ENCODE assay signal across 22 cellular contexts in the genomic region with DNA sequence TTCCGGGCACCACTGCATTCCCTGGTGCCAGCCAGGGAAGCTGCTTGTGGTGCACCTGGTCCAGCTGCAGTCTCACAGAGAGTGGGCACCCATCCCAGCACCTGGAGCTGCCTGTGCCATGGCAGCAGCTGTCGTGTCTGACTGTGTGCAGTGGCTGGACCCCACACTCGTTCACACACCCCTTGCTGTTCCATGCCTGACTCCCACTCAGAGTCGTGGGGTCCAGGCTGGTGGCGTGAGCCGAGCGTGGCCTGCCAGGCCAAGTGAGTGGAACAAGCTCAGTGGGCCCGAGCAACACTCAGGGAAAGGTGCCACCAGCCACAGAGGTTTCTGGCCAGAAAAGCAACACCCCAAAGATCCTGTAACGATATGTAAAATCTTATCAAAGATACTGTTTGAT.
"Had no signal": no experiment of that assay in that cellular context is flagged by ENCODE, and none has a peak within 500 bp of the region (broad histone marks: within the 10 kb centered on the region; RNA-seq: fewer than 3 reads in every experiment).

No MANE protein-coding gene starts in this region.

- H3K27ac ChIP-seq: coronary artery, dorsolateral prefrontal cortex, esophagus muscularis mucosa, foreskin keratinocyte, gastroesophageal sphincter, heart left ventricle, hepatocyte, left lung, lower lobe of right lung had no signal

- H3K36me3 ChIP-seq: esophagus muscularis mucosa, gastroesophageal sphincter, heart left ventricle, left lung, lower lobe of right lung had no signal

- H3K27me3 ChIP-seq: dorsolateral prefrontal cortex, foreskin keratinocyte, gastroesophageal sphincter, heart left ventricle, hepatocyte, left lung had no signal

- H3K4me1 ChIP-seq: esophagus muscularis mucosa, foreskin keratinocyte, gastroesophageal sphincter, heart left ventricle, left lung, lower lobe of right lung had no signal

- H3K4me3 ChIP-seq: coronary artery, dorsolateral prefrontal cortex, esophagus muscularis mucosa, gastroesophageal sphincter, heart left ventricle, hepatocyte, left lung, lower lobe of right lung, mucosa of descending colon had no signal

- H3K79me2 ChIP-seq: hepatocyte had no signal

- H3K4me2 ChIP-seq: hepatocyte had no signal

- H3K9me3 ChIP-seq: esophagus muscularis mucosa, gastroesophageal sphincter, heart left ventricle, lower lobe of right lung, mucosa of descending colon had no signal

- ATAC-seq: foreskin keratinocyte, gastroesophageal sphincter, heart left ventricle, left cardiac atrium, left lung, left ventricle myocardium superior, lower lobe of right lung, mucosa of descending colon had no signal

- DNase-seq: dermis blood vessel endothelial cell; dorsolateral prefrontal cortex; effector CD4-positive, alpha-beta T cell; effector memory CD4-positive, alpha-beta T cell; foreskin keratinocyte; heart left ventricle; hypothalamus; immature natural killer cell; islet precursor cell; left cardiac atrium; left lung; left ventricle myocardium superior; lower lobe of right lung; mesenchymal stem cell; mucosa of descending colon had no signal

- FAIRE-seq: colon, endothelial cell of umbilical vein, frontal cortex had no signal

- H2AFZ ChIP-seq: hepatocyte had no signal
